ENCODE assay signal across 7 cellular contexts in the genomic region with DNA sequence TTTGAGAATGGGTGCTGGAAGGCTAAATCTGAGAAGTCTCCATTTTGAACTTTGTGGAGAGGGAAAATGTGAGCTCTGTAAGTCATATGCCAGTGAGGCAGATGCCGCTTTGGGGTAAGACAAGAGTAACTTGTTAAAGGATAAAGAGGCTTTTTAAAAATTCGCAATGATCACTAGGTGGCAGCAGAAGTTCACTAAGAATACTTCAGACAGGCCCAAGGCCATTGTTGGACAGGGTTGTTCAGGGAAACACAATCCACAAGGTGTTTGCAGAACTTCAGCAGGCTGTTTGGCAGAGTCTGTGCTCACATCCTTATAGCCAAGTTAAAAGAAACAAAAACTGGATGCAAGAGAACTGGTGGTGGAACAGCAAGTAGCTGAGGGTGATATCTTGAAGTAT. TPM values are rescaled to one million over a fixed set of nuclear protein-coding genes. Genes with fewer than 3 reads are reported as not detected.
DNase-seq lines count a peak whose midpoint lies in the region; ATAC-seq and TF ChIP-seq lines count a peak whose summit lies in the region.

No MANE protein-coding gene starts in this region.

- H3K36me3 Mint-ChIP-seq in GM23338 (ENCODE audit: low read depth), result no peaks in the 10 kb centered on the region
- H3K36me3 Mint-ChIP-seq in activated CD8-positive, alpha-beta T cell treated with anti-CD3 and anti-CD28 coated beads for 36 hours (ENCODE audit: low read depth), result no peaks in the 10 kb centered on the region

- ATAC-seq in GM23338 (peak; percentile 81), Right ventricle myocardium superior (ENCODE audit: poor library complexity) (peak; percentile 88), psoas muscle (peak; percentile 55 to 91 (median 66)), HG03469 (IDR thresholded peaks at IDR 0.05; ENCODE audit: unreplicated experiment) (no peak)
- ATAC-seq in activated CD8-positive, alpha-beta T cell treated with anti-CD3 and anti-CD28 coated beads for 36 hours, result peak; percentile 49

- 18 to 27% (median 20%) methylated on average over 2 of the region's 2 CpGs for WGBS in psoas muscle, 3 donors

- H3K79me2 ChIP-seq in DOHH2 (ENCODE audit: control insufficient read depth, low read length) (no peaks in the 10 kb centered on the region), GM23338 (replicated peaks; ENCODE audit: insufficient read depth) (no peaks in the 10 kb centered on the region)

- H3K4me1 ChIP-seq in DOHH2 (ENCODE audit: control insufficient read depth, low read length), result peaks cover 7% of the 10 kb centered on the region
- no peaks in the 10 kb centered on the region for H3K4me1 ChIP-seq in GM23338 (ENCODE audit: insufficient read depth)
- H3K4me1 ChIP-seq in psoas muscle, result no peaks in the 10 kb centered on the region

- H3K27me3 ChIP-seq in DOHH2 (ENCODE audit: control insufficient read depth, low read length) (no peaks in the 10 kb centered on the region), GM23338 (ENCODE audit: insufficient read depth) (no peaks in the 10 kb centered on the region), psoas muscle (ENCODE audit: insufficient read depth in 3 of 3, low read length in 2 of 3) (peaks cover 0 to 2% (median 0%) of the 10 kb centered on the region in 3 donors)

- TF ChIP-seq CTCF in DOHH2 (IDR thresholded peaks at IDR 0.05; ENCODE audit: low read depth, low read length, poor library complexity, severe bottlenecking) (peak; percentile 51), GM23338 (conservative IDR thresholded peaks at IDR 0.05; ENCODE audit: low read depth in 2 of 2) (peak; percentile 47 to 68), psoas muscle (IDR thresholded peaks at IDR 0.05) (peak; percentile 56)
- peak; percentile 49 for TF ChIP-seq CTCF in activated CD8-positive, alpha-beta T cell treated with anti-CD3 and anti-CD28 coated beads for 36 hours (IDR thresholded peaks at IDR 0.05)

- CTCF ChIA-PET in activated CD8-positive, alpha-beta T cell treated with anti-CD3 and anti-CD28 coated beads for 36 hours (lab: Charles Lee), result interaction anchor here (0.8 to 2.8 kb wide), 13 partner anchors 9 to 215 kb away, joined by 3 to 20 read pairs (median 5); a partner anchor contains a TSS

- H3K27ac Mint-ChIP-seq in GM23338, result no peak overlapping the region
- H3K27ac Mint-ChIP-seq in activated CD8-positive, alpha-beta T cell treated with anti-CD3 and anti-CD28 coated beads for 36 hours, result no peak overlapping the region

- POLR2A ChIA-PET in activated CD8-positive, alpha-beta T cell treated with anti-CD3 and anti-CD28 coated beads for 36 hours (lab: Charles Lee), result interaction anchor here (0.6 kb wide), 1 partner anchor 12 kb away, joined by 3 read pairs; no protein-coding TSS in a partner anchor

- no peak overlapping the region for H2AFZ ChIP-seq in GM23338

- peak; percentile 76 for DNase-seq in GM23338 (ENCODE audit: low spot score)
- peak; percentile 69 for DNase-seq in NCI-H2196 (lab: John Stamatoyannopoulos, UW; ENCODE audit: unreplicated experiment)
- peak; percentile 11 for DNase-seq in activated CD8-positive, alpha-beta T cell treated with anti-CD3 and anti-CD28 coated beads for 36 hours
- no peak for DNase-seq in Right ventricle myocardium superior
- no peak for DNase-seq in psoas muscle

- no peaks in the 10 kb centered on the region for H3K9me3 Mint-ChIP-seq in GM23338
- H3K9me3 Mint-ChIP-seq in activated CD8-positive, alpha-beta T cell treated with anti-CD3 and anti-CD28 coated beads for 36 hours, result no peaks in the 10 kb centered on the region

- H3F3A ChIP-seq in DOHH2 (ENCODE audit: control insufficient read depth, insufficient read depth), result no peaks in the 10 kb centered on the region
- no peaks in the 10 kb centered on the region for H3F3A ChIP-seq in GM23338 (replicated peaks; ENCODE audit: low read depth)

- H3K4me3 ChIP-seq in DOHH2 (ENCODE audit: low read length), result no peak overlapping the region
- H3K4me3 ChIP-seq in GM23338, result no peak overlapping the region
- H3K4me3 ChIP-seq in psoas muscle, result no peak overlapping the region

- H3K9me2 ChIP-seq in DOHH2 (replicated peaks; ENCODE audit: control insufficient read depth, low read length) (no peaks in the 10 kb centered on the region), GM23338 (ENCODE audit: insufficient read depth) (no peaks in the 10 kb centered on the region)

- intact Hi-C loops in activated CD8-positive, alpha-beta T cell treated with anti-CD3 and anti-CD28 coated beads for 36 hours (cut with micrococcal nuclease), result loop anchor here (10.0 kb wide), 1 partner anchor 116 kb away; no protein-coding TSS in a partner anchor
- intact Hi-C loops in Right ventricle myocardium superior (cut with DNase I) (no loop called here), psoas muscle (cut with DNase I) (loop anchor here (2.0 to 5.0 kb wide), 2 partner anchors 118 to 120 kb away; no protein-coding TSS in a partner anchor)

- peaks cover 9% of the 10 kb centered on the region; the same call in 2 of the 3 replicates for H3K4me1 Mint-ChIP-seq in GM23338
- H3K4me1 Mint-ChIP-seq in activated CD8-positive, alpha-beta T cell treated with anti-CD3 and anti-CD28 coated beads for 36 hours (ENCODE audit: low read depth), result no peaks in the 10 kb centered on the region

- H4K20me1 ChIP-seq in DOHH2 (ENCODE audit: control insufficient read depth, insufficient read depth, low read depth, low read length) (no peaks in the 10 kb centered on the region), GM23338 (replicated peaks; ENCODE audit: insufficient read depth) (no peaks in the 10 kb centered on the region)

- H3K4me2 ChIP-seq in DOHH2 (ENCODE audit: low read length) (no peak overlapping the region), GM23338 (no peak overlapping the region)

- no peaks in the 10 kb centered on the region for H3K9me3 ChIP-seq in DOHH2 (ENCODE audit: control insufficient read depth, insufficient read depth, low read length)
- H3K9me3 ChIP-seq in psoas muscle, result no peaks in the 10 kb centered on the region

- no peak overlapping the region for H3K4me3 Mint-ChIP-seq in GM23338
- no peak overlapping the region for H3K4me3 Mint-ChIP-seq in activated CD8-positive, alpha-beta T cell treated with anti-CD3 and anti-CD28 coated beads for 36 hours

- H3K36me3 ChIP-seq in DOHH2 (ENCODE audit: control insufficient read depth, low read length) (no peaks in the 10 kb centered on the region), GM23338 (ENCODE audit: insufficient read depth) (no peaks in the 10 kb centered on the region), psoas muscle (ENCODE audit: insufficient read depth in 1 of 2, low read depth in 1 of 2) (peaks cover 0 to 62% of the 10 kb centered on the region in 2 donors)

- H3K27ac ChIP-seq in DOHH2 (ENCODE audit: low read depth, low read length), result no peak overlapping the region
- H3K27ac ChIP-seq in GM23338 (ENCODE audit: low read depth), result no peak overlapping the region
- H3K27ac ChIP-seq in psoas muscle, result no peak overlapping the region

- H3K27me3 Mint-ChIP-seq in GM23338 (ENCODE audit: insufficient read depth, low read depth, poor library complexity), result no peaks in the 10 kb centered on the region
- H3K27me3 Mint-ChIP-seq in activated CD8-positive, alpha-beta T cell treated with anti-CD3 and anti-CD28 coated beads for 36 hours, result no peaks in the 10 kb centered on the region

TF ChIP-seq in GM23338, 12 proteins besides CTCF, POLR2A, EP300 and RAD21 (continues in another document):
- no peak for TF ChIP-seq NANOG (IDR thresholded peaks at IDR 0.05; ENCODE audit: borderline replicate concordance)
- TF ChIP-seq ZNF114 (CRISPR knock-in tag; IDR thresholded peaks at IDR 0.05), result no peak
- TF ChIP-seq EZH2phosphoT487 (IDR thresholded peaks at IDR 0.05; ENCODE audit: unreplicated experiment), result no peak
- TF ChIP-seq, protein P1, sequence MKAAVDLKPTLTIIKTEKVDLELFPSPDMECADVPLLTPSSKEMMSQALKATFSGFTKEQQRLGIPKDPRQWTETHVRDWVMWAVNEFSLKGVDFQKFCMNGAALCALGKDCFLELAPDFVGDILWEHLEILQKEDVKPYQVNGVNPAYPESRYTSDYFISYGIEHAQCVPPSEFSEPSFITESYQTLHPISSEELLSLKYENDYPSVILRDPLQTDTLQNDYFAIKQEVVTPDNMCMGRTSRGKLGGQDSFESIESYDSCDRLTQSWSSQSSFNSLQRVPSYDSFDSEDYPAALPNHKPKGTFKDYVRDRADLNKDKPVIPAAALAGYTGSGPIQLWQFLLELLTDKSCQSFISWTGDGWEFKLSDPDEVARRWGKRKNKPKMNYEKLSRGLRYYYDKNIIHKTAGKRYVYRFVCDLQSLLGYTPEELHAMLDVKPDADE (IDR thresholded peaks at IDR 0.05), result no peak
- TF ChIP-seq EZH2 (IDR thresholded peaks at IDR 0.05; ENCODE audit: low read depth, unreplicated experiment), result no peak

RNA-seq across cellular contexts. Expression of a gene that starts 13.7 kb away (rescaled TPM):
- total RNA-seq in GM23338 (2014; rRNA removed; shearing (Covaris generic)), result 9.9 and 12.1 TPM in 2 replicates
- 3.1 and 3.5 TPM in 2 replicates for polyA plus RNA-seq in GM23338 (2016; fragmentation: Nextera tagmentation; extraction: Ambion mirVana)
- total RNA-seq in activated CD8-positive, alpha-beta T cell treated with anti-CD3 and anti-CD28 coated beads for 36 hours, result 10 to 100 TPM; 40.6 to 41.6 TPM
- total RNA-seq in Right ventricle myocardium superior, result 2.5 TPM
- total RNA-seq in psoas muscle, result 1 to 10 TPM; 2.6 to 5.8 (median 3.6) TPM
- polyA plus RNA-seq in psoas muscle, result 1 to 10 TPM; 1.9 to 3.3 (median 2.7) TPM

RNA-seq across cellular contexts. Expression of a gene that starts 33.6 kb away (rescaled TPM):
- not detected in 2 replicates for total RNA-seq in GM23338 (2014; rRNA removed; shearing (Covaris generic))
- polyA plus RNA-seq in GM23338 (2016; fragmentation: Nextera tagmentation; extraction: Ambion mirVana) (not detected in 2 replicates), psoas muscle (10 to 100 TPM in 1 of 3 donors, 1 to 10 TPM in 2; 1.5 to 10.4 (median 6.5) TPM)
- not detected for total RNA-seq in activated CD8-positive, alpha-beta T cell treated with anti-CD3 and anti-CD28 coated beads for 36 hours
- total RNA-seq in Right ventricle myocardium superior (94.5 TPM), psoas muscle (10 to 100 TPM; 26.9 to 53.4 (median 47.6) TPM)

RNA-seq across cellular contexts. Expression of a gene that starts 35.2 kb away (rescaled TPM):
- not detected in 2 replicates for total RNA-seq in GM23338 (2014; rRNA removed; shearing (Covaris generic))
- polyA plus RNA-seq in GM23338 (2016; fragmentation: Nextera tagmentation; extraction: Ambion mirVana), result 0.13 TPM in 1 of 2 replicates, not detected in the other
- not detected for total RNA-seq in activated CD8-positive, alpha-beta T cell treated with anti-CD3 and anti-CD28 coated beads for 36 hours
- total RNA-seq in Right ventricle myocardium superior, result 23.7 TPM
- total RNA-seq in psoas muscle, result 1 to 10 TPM; 4.1 to 8.4 (median 6.5) TPM
- 1 to 10 TPM; 1.2 to 8.4 (median 7.2) TPM for polyA plus RNA-seq in psoas muscle

Comparison
In these comparisons a context has a peak if more than half of its experiments do, and no peak if none do; other contexts are left out.
1. DNase-seq: peak in GM23338 (single experiment), NCI-H2196 (single experiment) and activated CD8-positive, alpha-beta T cell treated with anti-CD3 and anti-CD28 coated beads for 36 hours (single experiment); none in Right ventricle myocardium superior (single experiment) and psoas muscle (0 of 2).
2. RNA of a gene that starts 33.6 kb away (total RNA-seq): 94.5 TPM in Right ventricle myocardium superior (single experiment) and 26.9 to 53.4 TPM in psoas muscle; not detected in activated CD8-positive, alpha-beta T cell treated with anti-CD3 and anti-CD28 coated beads for 36 hours and not detected in GM23338; every median in the first group is over 10 times any median in the second.
3. Peak in every context shown above with its lines, with median percentiles within 50 percentile points of each other: CTCF ChIP-seq.